ENCODE assay signal across 8 cellular contexts in genomic region chr19:7920520-7921301, GRCh38. TPM values are rescaled to one million over a fixed set of nuclear protein-coding genes. Genes with fewer than 3 reads are reported as not detected.
DNase-seq lines count a peak whose midpoint lies in the region; ATAC-seq and TF ChIP-seq lines count a peak whose summit lies in the region.

No MANE protein-coding gene starts in this region.

- H3K27ac ChIP-seq in HUES64 (ENCODE audit: low read depth, low read length), result peak overlapping the region; percentile 93
- no peak overlapping the region for H3K27ac ChIP-seq in OCI-LY1 (ENCODE audit: low read depth, low read length, poor library complexity, severe bottlenecking)

- DNase-seq in COLO829 (ENCODE audit: low spot score) (peak; percentile 95), activated T-cell treated with anti-CD3 and anti-CD28 coated beads for 1 hour (ENCODE audit: low read depth) (peak; percentile 100), epidermal melanocyte (ENCODE audit: insufficient read length, low spot score) (peak; percentile 94), mucosa of descending colon (peak; percentile 99 to 100 (median 100))
- peak; percentile 100 for DNase-seq in stimulated activated CD8-positive, alpha-beta memory T cell treated with anti-CD3 and anti-CD28 coated beads, Interleukin-2, amount 100 ng/mL, for 48 hours (ENCODE audit: low read depth in 2 of 2)

- H3K9me3 ChIP-seq in HUES64 (ENCODE audit: insufficient read depth, low read depth, low read length) (no peaks in the 10 kb centered on the region), OCI-LY1 (ENCODE audit: low read length) (no peaks in the 10 kb centered on the region), mucosa of descending colon (no peaks in the 10 kb centered on the region)

- H4K20me1 ChIP-seq in OCI-LY1 (ENCODE audit: insufficient read depth, low read length), result no peaks in the 10 kb centered on the region

- H3K36me3 ChIP-seq in HUES64 (ENCODE audit: insufficient read depth, low read length), result peaks cover 14% of the 10 kb centered on the region; the same call in 1 of the 2 replicates
- H3K36me3 ChIP-seq in OCI-LY1 (ENCODE audit: insufficient read depth, low read length), result peaks cover 12% of the 10 kb centered on the region; the same call in 1 of the 2 replicates
- H3K36me3 ChIP-seq in mucosa of descending colon (ENCODE audit: low read depth), result no peaks in the 10 kb centered on the region

- H3K4me1 ChIP-seq in HUES64 (ENCODE audit: insufficient read depth, low read length) (peaks cover 5% of the 10 kb centered on the region; the same call in 1 of the 2 replicates), OCI-LY1 (ENCODE audit: insufficient read depth, low read length, severe bottlenecking) (peaks cover 47% of the 10 kb centered on the region), mucosa of descending colon (ENCODE audit: low read depth) (peaks cover 52% of the 10 kb centered on the region)

- H3K27me3 ChIP-seq in HUES64 (ENCODE audit: insufficient read depth, low read length) (peaks cover 35% of the 10 kb centered on the region), OCI-LY1 (ENCODE audit: insufficient read depth, low read length) (no peaks in the 10 kb centered on the region; the same call in 1 of the 2 replicates)

- ATAC-seq in GM21360 (IDR thresholded peaks at IDR 0.05; ENCODE audit: unreplicated experiment) (peak; percentile 35), mucosa of descending colon (peak; percentile 87)

- peak overlapping the region; percentile 96 for H3K4me2 ChIP-seq in OCI-LY1 (ENCODE audit: low read length)

- TF ChIP-seq CTCF in OCI-LY1 (IDR thresholded peaks at IDR 0.05; ENCODE audit: low read length) (no peak), mucosa of descending colon (IDR thresholded peaks at IDR 0.05) (no peak)

- H3K4me3 ChIP-seq in HUES64 (ENCODE audit: low read length), result peak overlapping the region; percentile 87
- peak overlapping the region; percentile 75 for H3K4me3 ChIP-seq in OCI-LY1 (ENCODE audit: low read depth, low read length, poor library complexity, severe bottlenecking)
- peak overlapping the region; percentile 50 for H3K4me3 ChIP-seq in mucosa of descending colon

- intact Hi-C loops in mucosa of descending colon (cut with DNase I, micrococcal nuclease), result no loop called here

- no peak overlapping the region for H2AFZ ChIP-seq in OCI-LY1 (ENCODE audit: low read length)

- no peaks in the 10 kb centered on the region for H3F3A ChIP-seq in OCI-LY1 (ENCODE audit: insufficient read depth, low read length)

- no peaks in the 10 kb centered on the region for H3K79me2 ChIP-seq in OCI-LY1 (ENCODE audit: insufficient read depth, low read length)

- H3K9me2 ChIP-seq in OCI-LY1 (ENCODE audit: low read depth, low read length), result no peaks in the 10 kb centered on the region

- 6% methylated on average over 62 of the region's 62 CpGs for WGBS in HUES64

- H3K9ac ChIP-seq in HUES64 (ENCODE audit: low read depth, low read length) (peak overlapping the region; percentile 80), OCI-LY1 (ENCODE audit: low read length) (peak overlapping the region; percentile 73)

RNA-seq across cellular contexts. Expression of gene SNAPC2, which starts 0.6 kb away (rescaled TPM):
- 16.9 TPM for polyA plus RNA-seq in HUES64 (2013, experiment 1 of 2)
- 22.9 TPM for polyA plus RNA-seq in HUES64 (2013, experiment 2 of 2)
- 10 to 100 TPM; 10.7 to 22.1 (median 14.7) TPM for total RNA-seq in mucosa of descending colon

RNA-seq across cellular contexts. Expression of gene CTXN1, which starts 5.2 kb away (rescaled TPM):
- polyA plus RNA-seq in HUES64 (2013, experiment 1 of 2), result 64.0 TPM
- 68.7 TPM for polyA plus RNA-seq in HUES64 (2013, experiment 2 of 2)
- total RNA-seq in mucosa of descending colon, result 10 to 100 TPM in 1 of 3 donors, 1 to 10 TPM in 1, under 1 TPM in 1; 0.69 to 28.3 (median 1.9) TPM

RNA-seq across cellular contexts. Expression of gene TGFBR3L, which starts 6.1 kb away (rescaled TPM):
- polyA plus RNA-seq in HUES64 (2013, experiment 1 of 2), result 0.40 TPM
- 1.5 TPM for polyA plus RNA-seq in HUES64 (2013, experiment 2 of 2)
- total RNA-seq in mucosa of descending colon, result under 1 TPM in 1 of 3 donors, not detected in 2; 0.79 TPM

RNA-seq across cellular contexts. Expression of gene MAP2K7, which starts 17.0 kb away (rescaled TPM):
- polyA plus RNA-seq in HUES64 (2013, experiment 1 of 2), result 29.0 TPM
- polyA plus RNA-seq in HUES64 (2013, experiment 2 of 2), result 24.5 TPM
- total RNA-seq in mucosa of descending colon, result 10 to 100 TPM; 31.5 to 49.2 (median 41.7) TPM

RNA-seq across cellular contexts. Expression of gene TIMM44, which starts 22.8 kb away (rescaled TPM):
- 64.3 TPM for polyA plus RNA-seq in HUES64 (2013, experiment 1 of 2)
- 53.5 TPM for polyA plus RNA-seq in HUES64 (2013, experiment 2 of 2)
- 10 to 100 TPM; 55.5 to 80.4 (median 63.4) TPM for total RNA-seq in mucosa of descending colon
